ENCODE assay signal across 9 cellular contexts in genomic region chr2:172084484-172084733, GRCh38. TPM values are rescaled to one million over a fixed set of nuclear protein-coding genes. Genes with fewer than 3 reads are reported as not detected.
DNase-seq lines count a peak whose midpoint lies in the region; ATAC-seq and TF ChIP-seq lines count a peak whose summit lies in the region.
"Had no signal": no experiment of that assay in that cellular context is flagged by ENCODE, and none has a peak within 500 bp of the region (broad histone marks: within the 10 kb centered on the region; RNA-seq: fewer than 3 reads in every experiment).

No MANE protein-coding gene starts in this region.

- no peak overlapping the region for H2BK12ac ChIP-seq in mesenchymal stem cell (ENCODE audit: low read length in 2 of 2)

- intact Hi-C loops in CD8-positive, alpha-beta T cell (cut with DNase I, micrococcal nuclease): loop anchor here in 1 of 2 experiments (5.0 kb wide), 1 partner anchor 1267 kb away; the partner anchor contains the start of gene GAD1
- intact Hi-C loops in activated CD8-positive, alpha-beta T cell treated with anti-CD3 and anti-CD28 coated beads for 36 hours (cut with micrococcal nuclease): loop anchor here (2.0 kb wide), 1 partner anchor 18 kb away; the partner anchor contains the start of gene DLX2

- H2BK15ac ChIP-seq in mesenchymal stem cell (ENCODE audit: low read depth, poor library complexity, severe bottlenecking): no peak overlapping the region

- peaks cover 48% of the 10 kb centered on the region for H3K4me1 ChIP-seq in CD8-positive, alpha-beta T cell (ENCODE audit: insufficient read depth, low read length)
- peaks cover 42% of the 10 kb centered on the region for H3K4me1 ChIP-seq in mesenchymal stem cell (ENCODE audit: control insufficient read depth, insufficient read depth, low read depth, low read length)

- H2AFZ ChIP-seq in mesenchymal stem cell (ENCODE audit: low read depth, low read length): no peak overlapping the region

- H4K91ac ChIP-seq in mesenchymal stem cell (ENCODE audit: low read length): no peak overlapping the region

- peak overlapping the region; percentile 93 for H3K4me2 ChIP-seq in mesenchymal stem cell (ENCODE audit: low read length, poor library complexity, severe bottlenecking)

- no peaks in the 10 kb centered on the region for H3K36me3 ChIP-seq in CD8-positive, alpha-beta T cell (ENCODE audit: insufficient read depth, low read length)
- H3K36me3 ChIP-seq in mesenchymal stem cell (ENCODE audit: control insufficient read depth in 1 of 2, insufficient read depth in 2 of 2, low read depth in 1 of 2, low read length in 2 of 2): no peaks in the 10 kb centered on the region

- no peak for ATAC-seq in CD8-positive, alpha-beta T cell
- ATAC-seq in activated CD8-positive, alpha-beta T cell treated with anti-CD3 and anti-CD28 coated beads for 36 hours: no peak
- ATAC-seq in GM18498 (IDR thresholded peaks at IDR 0.05; ENCODE audit: unreplicated experiment): no peak
- ATAC-seq in HG02763 (IDR thresholded peaks at IDR 0.05; ENCODE audit: unreplicated experiment): no peak

- no peak overlapping the region for H3K4ac ChIP-seq in mesenchymal stem cell (ENCODE audit: low read depth in 1 of 2, low read length in 2 of 2)

- H3K9me3 Mint-ChIP-seq in CD8-positive, alpha-beta T cell: peaks cover 5% of the 10 kb centered on the region
- H3K9me3 Mint-ChIP-seq in HFFc6: peaks cover 10% of the 10 kb centered on the region
- no peaks in the 10 kb centered on the region for H3K9me3 Mint-ChIP-seq in activated CD8-positive, alpha-beta T cell treated with anti-CD3 and anti-CD28 coated beads for 36 hours

- no peak overlapping the region for H4K8ac ChIP-seq in mesenchymal stem cell (ENCODE audit: low read length)

- no peaks in the 10 kb centered on the region for H3K36me3 Mint-ChIP-seq in CD8-positive, alpha-beta T cell
- peaks cover 31% of the 10 kb centered on the region for H3K36me3 Mint-ChIP-seq in HFFc6 (ENCODE audit: low read depth)
- peaks cover 6% of the 10 kb centered on the region for H3K36me3 Mint-ChIP-seq in activated CD8-positive, alpha-beta T cell treated with anti-CD3 and anti-CD28 coated beads for 36 hours (ENCODE audit: low read depth)

- TF ChIP-seq CTCF in CD8-positive, alpha-beta T cell (IDR thresholded peaks at IDR 0.05): no peak
- TF ChIP-seq CTCF in HFFc6 (IDR thresholded peaks at IDR 0.05) (no peak), GM20000 (IDR thresholded peaks at IDR 0.05; ENCODE audit: extremely low read depth, missing control alignments) (no peak)
- TF ChIP-seq CTCF in activated CD8-positive, alpha-beta T cell treated with anti-CD3 and anti-CD28 coated beads for 36 hours (IDR thresholded peaks at IDR 0.05): no peak

- under 1% methylated on average over 15 of the region's 15 CpGs for WGBS in mesenchymal stem cell

- no peak overlapping the region for H3K27ac Mint-ChIP-seq in CD8-positive, alpha-beta T cell
- H3K27ac Mint-ChIP-seq in HFFc6: peak overlapping the region; percentile 99
- H3K27ac Mint-ChIP-seq in activated CD8-positive, alpha-beta T cell treated with anti-CD3 and anti-CD28 coated beads for 36 hours: no peak overlapping the region

- POLR2A ChIA-PET in CD8-positive, alpha-beta T cell (lab: Charles Lee): interaction anchor here (0.6 to 1.1 kb wide), 2 partner anchors 11 to 17 kb away, joined by 3 to 9 read pairs; no protein-coding TSS in a partner anchor
- POLR2A ChIA-PET in activated CD8-positive, alpha-beta T cell treated with anti-CD3 and anti-CD28 coated beads for 36 hours (lab: Charles Lee): interaction anchor here (0.7 kb wide), 1 partner anchor 368 kb away, joined by 3 read pairs; no protein-coding TSS in a partner anchor

- no peak overlapping the region for H3K27ac ChIP-seq in CD8-positive, alpha-beta T cell (ENCODE audit: low read depth, low read length)
- no peak overlapping the region for H3K27ac ChIP-seq in mesenchymal stem cell (ENCODE audit: low read length, poor library complexity, severe bottlenecking)

- peaks cover 95% of the 10 kb centered on the region for H3K27me3 ChIP-seq in CD8-positive, alpha-beta T cell (ENCODE audit: insufficient read depth, low read length)
- peaks cover 93 to 97% of the 10 kb centered on the region in 2 experiments for H3K27me3 ChIP-seq in mesenchymal stem cell (ENCODE audit: control insufficient read depth in 1 of 2, insufficient read depth in 1 of 2, low read length in 2 of 2)

- no peak overlapping the region for H3K23ac ChIP-seq in mesenchymal stem cell (ENCODE audit: low read length in 2 of 2)

- no peaks in the 10 kb centered on the region for H3K79me1 ChIP-seq in mesenchymal stem cell (replicated peaks; ENCODE audit: low read length, poor library complexity, severe bottlenecking)

- H2BK120ac ChIP-seq in mesenchymal stem cell (ENCODE audit: low read depth, low read length): no peak overlapping the region

- no peak overlapping the region for H2AK5ac ChIP-seq in mesenchymal stem cell (ENCODE audit: low read length, severe bottlenecking)

- no peak overlapping the region for H3K14ac ChIP-seq in mesenchymal stem cell (ENCODE audit: low read length in 2 of 2)

- no peak overlapping the region for H3K4me3 Mint-ChIP-seq in CD8-positive, alpha-beta T cell
- peak overlapping the region; percentile 98 for H3K4me3 Mint-ChIP-seq in HFFc6
- H3K4me3 Mint-ChIP-seq in activated CD8-positive, alpha-beta T cell treated with anti-CD3 and anti-CD28 coated beads for 36 hours: peak overlapping the region; percentile 75

- no peaks in the 10 kb centered on the region for H3K9me3 ChIP-seq in CD8-positive, alpha-beta T cell (ENCODE audit: low read length)
- H3K9me3 ChIP-seq in mesenchymal stem cell (ENCODE audit: control insufficient read depth, low read length): peaks cover 11% of the 10 kb centered on the region

- DNase-seq in CD8-positive, alpha-beta T cell: no peak
- no peak for DNase-seq in HFFc6
- no peak for DNase-seq in activated CD8-positive, alpha-beta T cell treated with anti-CD3 and anti-CD28 coated beads for 36 hours
- DNase-seq in mesenchymal stem cell: no peak
- DNase-seq in stimulated activated naive CD4-positive, alpha-beta T cell treated with Interleukin-2 at 50 U/mL for 16 hours (lab: John Stamatoyannopoulos, UW): no peak
- DNase-seq in GM20000 (ENCODE audit: low spot score): no peak

- H3K4me3 ChIP-seq in CD8-positive, alpha-beta T cell (ENCODE audit: low read depth, low read length): peak overlapping the region; percentile 13
- H3K4me3 ChIP-seq in mesenchymal stem cell (ENCODE audit: insufficient read depth in 1 of 2, low read depth in 1 of 2, low read length in 2 of 2): peak overlapping the region; percentile 50 to 74

- peaks cover 91% of the 10 kb centered on the region for H3K27me3 Mint-ChIP-seq in CD8-positive, alpha-beta T cell (ENCODE audit: low read depth)
- H3K27me3 Mint-ChIP-seq in HFFc6 (ENCODE audit: insufficient read depth): peaks cover 53% of the 10 kb centered on the region
- H3K27me3 Mint-ChIP-seq in activated CD8-positive, alpha-beta T cell treated with anti-CD3 and anti-CD28 coated beads for 36 hours: peaks cover 89% of the 10 kb centered on the region

- no peak overlapping the region for H3K9ac ChIP-seq in mesenchymal stem cell (ENCODE audit: low read length)

- no peak overlapping the region for H2BK5ac ChIP-seq in mesenchymal stem cell (ENCODE audit: low read depth, low read length, poor library complexity, severe bottlenecking)

- peak overlapping the region in 1 of 2 experiments; percentile 34 for H3K18ac ChIP-seq in mesenchymal stem cell (ENCODE audit: low read depth in 1 of 2, low read length in 2 of 2)

- H3K4me1 Mint-ChIP-seq in CD8-positive, alpha-beta T cell (ENCODE audit: low read depth): peaks cover 45% of the 10 kb centered on the region
- H3K4me1 Mint-ChIP-seq in HFFc6 (ENCODE audit: low read depth): peaks cover 70% of the 10 kb centered on the region
- H3K4me1 Mint-ChIP-seq in activated CD8-positive, alpha-beta T cell treated with anti-CD3 and anti-CD28 coated beads for 36 hours (ENCODE audit: low read depth): peaks cover 48% of the 10 kb centered on the region

- CTCF ChIA-PET in CD8-positive, alpha-beta T cell (lab: Charles Lee): interaction anchor here (1.4 kb wide), 1 partner anchor 20 kb away, joined by 4 read pairs; no protein-coding TSS in a partner anchor
- CTCF ChIA-PET in activated CD8-positive, alpha-beta T cell treated with anti-CD3 and anti-CD28 coated beads for 36 hours (lab: Charles Lee): interaction anchor here (1.4 to 4.5 kb wide), 2 partner anchors 15 to 21 kb away, joined by 6 to 43 read pairs; no protein-coding TSS in a partner anchor

RNA-seq across cellular contexts. Expression of gene DLX1, which starts 0.9 kb away (rescaled TPM):
- total RNA-seq in CD8-positive, alpha-beta T cell: not detected
- 10 to 100 TPM in 2 of 6 experiments, 1 to 10 TPM in 4; 8.2 to 13.9 (median 9.2) TPM for total RNA-seq in HFFc6 (2021; fragmentation: NEBNext Ultra II Directional; extraction: Animal tissue kit (Norgen Biotek cat#: 25700))
- total RNA-seq in activated CD8-positive, alpha-beta T cell treated with anti-CD3 and anti-CD28 coated beads for 36 hours: not detected
- 0.04 TPM for polyA plus RNA-seq in mesenchymal stem cell (2013, experiment 1 of 2)
- 0.08 TPM for polyA plus RNA-seq in mesenchymal stem cell (2013, experiment 2 of 2)

RNA-seq across cellular contexts. Expression of gene DLX2, which starts 18.3 kb away (rescaled TPM):
- under 1 TPM in 1 of 2 experiments, not detected in 1; 0.14 TPM for total RNA-seq in CD8-positive, alpha-beta T cell
- total RNA-seq in HFFc6 (2021; fragmentation: NEBNext Ultra II Directional; extraction: Animal tissue kit (Norgen Biotek cat#: 25700)): 10 to 100 TPM in 2 of 6 experiments, 1 to 10 TPM in 4; 8.8 to 12.6 (median 9.5) TPM
- total RNA-seq in activated CD8-positive, alpha-beta T cell treated with anti-CD3 and anti-CD28 coated beads for 36 hours: not detected
- polyA plus RNA-seq in mesenchymal stem cell (2013, experiment 1 of 2): 0.01 TPM
- 0.01 TPM for polyA plus RNA-seq in mesenchymal stem cell (2013, experiment 2 of 2)
- total RNA-seq: right cardiac atrium had no signal
- polyA plus RNA-seq: right cardiac atrium had no signal

Comparison
In these comparisons a context has a peak if more than half of its experiments do, and no peak if none do; other contexts are left out.
1. RNA of gene DLX1, which starts 0.9 kb away (total RNA-seq): 8.2 to 13.9 TPM in HFFc6; not detected in activated CD8-positive, alpha-beta T cell treated with anti-CD3 and anti-CD28 coated beads for 36 hours and not detected in CD8-positive, alpha-beta T cell; every median in the first group is over 4 times any median in the second.
2. RNA of gene DLX2, which starts 18.3 kb away (total RNA-seq): 8.8 to 12.6 TPM in HFFc6; 0.14 TPM in CD8-positive, alpha-beta T cell and not detected in activated CD8-positive, alpha-beta T cell treated with anti-CD3 and anti-CD28 coated beads for 36 hours; every median in the first group is over 4 times any median in the second.